Comparison of ENCODE assay signal across 26 cellular contexts in the genomic region with DNA sequence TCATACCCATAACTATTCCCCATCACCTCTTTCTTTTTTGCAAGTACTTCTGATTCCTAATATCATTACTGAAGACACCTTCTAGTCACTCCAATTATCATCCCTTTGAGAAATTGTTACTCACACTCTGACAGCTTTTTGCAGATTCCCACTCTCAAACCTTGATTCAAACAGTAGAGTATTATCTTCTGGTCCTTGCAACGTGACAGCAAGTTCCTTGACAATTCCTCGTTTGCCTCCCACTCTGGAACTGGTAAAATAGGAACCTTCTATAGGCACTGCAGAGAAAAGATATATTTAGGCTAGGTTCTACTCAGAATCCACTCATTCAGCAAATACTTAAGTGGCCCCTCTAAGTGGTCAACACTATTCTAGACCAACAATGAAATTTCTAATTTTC.
"Had no signal": no experiment of that assay in that cellular context is flagged by ENCODE, and none has a peak within 500 bp of the region (broad histone marks: within the 10 kb centered on the region; RNA-seq: fewer than 3 reads in every experiment).

No MANE protein-coding gene starts in this region.

- H3K27me3 ChIP-seq: neural progenitor cell, pancreas, right lobe of liver, sigmoid colon, suprapubic skin, testis, tibial artery, transverse colon, upper lobe of right lung, uterus had no signal

- DNase-seq: naive thymus-derived CD4-positive, alpha-beta T cell; natural killer cell; occipital lobe; pancreas; right cardiac atrium; right lobe of liver; sigmoid colon; small intestine; stimulated activated CD4-positive, alpha-beta T cell treated with anti-CD3 and anti-CD28 coated beads, Interleukin-15, amount 100 ng/mL, for 24 hours; stimulated activated CD4-positive, alpha-beta T cell treated with anti-CD3 and anti-CD28 coated beads, Interleukin-2, amount 100 ng/mL, for 24 hours; stimulated activated CD4-positive, alpha-beta T cell treated with anti-CD3 and anti-CD28 coated beads, Interleukin-2, amount 100 ng/mL, for 48 hours; stimulated activated CD4-positive, alpha-beta T cell treated with anti-CD3 and anti-CD28 coated beads, Interleukin-4, amount 100 ng/mL, for 24 hours; stimulated activated CD8-positive, alpha-beta memory T cell treated with anti-CD3 and anti-CD28 coated beads, Interleukin-4, amount 100 ng/mL, for 48 hours; stimulated activated naive CD4-positive, alpha-beta T cell; stimulated activated naive CD8-positive, alpha-beta T cell treated with anti-CD3 and anti-CD28 coated beads, Interleukin-15, amount 100 ng/mL, for 72 hours; stimulated activated naive CD8-positive, alpha-beta T cell treated with anti-CD3 and anti-CD28 coated beads, Interleukin-15, Interleukin-2, amounts not matched to agents 100 U/mL and 50 U/mL, for 24 hours; substantia nigra; testis; tibial artery; transverse colon; uterus had no signal

- H3K9ac ChIP-seq: neural progenitor cell had no signal

- H3K4me1 ChIP-seq: neural progenitor cell, pancreas, prostate gland, right lobe of liver, sigmoid colon, suprapubic skin, testis, tibial artery, upper lobe of right lung, uterus had no signal

- H3K4me2 ChIP-seq: neural progenitor cell had no signal

- H3K27ac ChIP-seq: neural progenitor cell, pancreas, prostate gland, right lobe of liver, sigmoid colon, suprapubic skin, testis, tibial artery, transverse colon, upper lobe of right lung, uterus had no signal

- H2AFZ ChIP-seq: neural progenitor cell had no signal

- ATAC-seq: naive thymus-derived CD4-positive, alpha-beta T cell; natural killer cell; pancreas; right cardiac atrium; right lobe of liver; stimulated activated memory B cell treated with anti-CD40 and anti-IgM and Interleukin-4, amounts not matched to agents 10 μg/mL and 1 μg/mL and 100 μg/mL, for 72 hours; stimulated activated naive CD8-positive, alpha-beta T cell treated with anti-CD3 and anti-CD28 coated beads, Interleukin-15, amount 100 ng/mL, for 72 hours; stimulated activated naive CD8-positive, alpha-beta T cell treated with anti-CD3 and anti-CD28 coated beads, Interleukin-15, Interleukin-2, amounts not matched to agents 100 U/mL and 50 U/mL, for 24 hours; upper lobe of right lung had no signal

- H3K9me3 ChIP-seq: pancreas, prostate gland, right lobe of liver, sigmoid colon, suprapubic skin, testis, tibial artery, transverse colon, upper lobe of right lung, uterus had no signal

- H3K36me3 ChIP-seq: neural progenitor cell, pancreas, prostate gland, right lobe of liver, sigmoid colon, suprapubic skin, tibial artery, transverse colon, upper lobe of right lung, uterus had no signal

- H3K4me3 ChIP-seq: neural progenitor cell, pancreas, prostate gland, right lobe of liver, sigmoid colon, suprapubic skin, testis, tibial artery, transverse colon, upper lobe of right lung, uterus had no signal
